In the genomic region with DNA sequence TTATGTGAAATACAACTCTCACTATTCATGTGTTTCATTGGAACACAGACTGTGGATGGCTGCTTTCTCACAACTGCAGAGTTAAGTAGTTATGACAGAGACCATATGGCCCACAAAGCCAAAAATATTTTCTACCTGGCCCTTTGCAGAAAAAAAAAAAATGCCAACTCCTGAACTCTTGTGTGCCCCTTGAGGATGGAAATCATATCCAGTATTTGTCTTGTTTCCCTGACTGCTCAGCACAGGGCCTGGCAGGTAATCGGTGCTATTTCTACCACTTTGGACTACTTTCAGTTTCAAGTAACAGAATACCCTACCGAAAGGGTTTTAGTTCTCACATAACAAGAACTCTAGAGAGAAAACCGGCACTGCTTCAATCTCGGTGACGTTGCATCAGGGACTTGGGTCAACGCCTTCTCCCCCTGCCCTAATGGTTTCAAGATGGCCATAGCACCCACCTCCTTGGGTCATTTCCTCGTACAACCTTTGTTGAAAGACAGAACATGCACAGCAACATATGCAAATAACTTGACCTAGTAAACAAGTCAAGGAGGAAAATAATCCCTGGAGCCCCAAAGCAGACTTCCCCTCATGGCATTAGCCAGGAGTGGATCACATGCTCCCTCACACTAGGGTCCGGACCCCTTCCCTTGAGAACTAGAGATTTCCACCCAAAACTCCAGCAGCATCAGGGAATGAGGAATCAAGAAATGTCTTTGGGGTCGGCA, we compare ENCODE assay signal across 8 cellular contexts. TPM values are rescaled to one million over a fixed set of nuclear protein-coding genes. Genes with fewer than 3 reads are reported as not detected.
DNase-seq lines count a peak whose midpoint lies in the region; ATAC-seq and TF ChIP-seq lines count a peak whose summit lies in the region.

No MANE protein-coding gene starts in this region.

- no peak overlapping the region for H3K27ac Mint-ChIP-seq in CD14-positive monocyte

- no peak overlapping the region for H3K9ac ChIP-seq in colonic mucosa (ENCODE audit: low read depth in 2 of 2, low read length in 2 of 2)

- peaks cover 0 to 5% (median 0%) of the 10 kb centered on the region in 7 donors for H3K9me3 Mint-ChIP-seq in CD14-positive monocyte

- no peaks in the 10 kb centered on the region for H3K9me3 ChIP-seq in colonic mucosa

- no peaks in the 10 kb centered on the region for H3K36me3 Mint-ChIP-seq in CD14-positive monocyte

- DNase-seq in GM13976 (ENCODE audit: low spot score) (peak; percentile 61), fibroblast of peridontal ligament (ENCODE audit: extremely low read depth) (peak; percentile 55), GDM1 (lab: John Stamatoyannopoulos, UW) (no peak), CD14-positive monocyte (ENCODE audit: low spot score) (no peak), NCI-H1694 (lab: John Stamatoyannopoulos, UW) (no peak), colonic mucosa (no peak)

- no peaks in the 10 kb centered on the region for H3K36me3 ChIP-seq in colonic mucosa

- no peaks in the 10 kb centered on the region for H3K4me1 Mint-ChIP-seq in CD14-positive monocyte

- H3K4me1 ChIP-seq in colonic mucosa: no peaks in the 10 kb centered on the region

- H3K27me3 ChIP-seq in colonic mucosa: no peaks in the 10 kb centered on the region

- H3K27ac ChIP-seq in colonic mucosa: no peak overlapping the region

- ATAC-seq in GM21447 (IDR thresholded peaks at IDR 0.05; ENCODE audit: unreplicated experiment) (peak; percentile 95), HG03469 (IDR thresholded peaks at IDR 0.05; ENCODE audit: unreplicated experiment) (peak; percentile 95)

- in situ Hi-C loops in GM13976 (cut with MboI; ENCODE audit: low sequenced_read_pairs, unreplicated experiment): no loop called here

- H3K4me3 ChIP-seq in colonic mucosa: no peak overlapping the region

- H3K27me3 Mint-ChIP-seq in CD14-positive monocyte (ENCODE audit: low read depth in 3 of 3): peaks cover 0 to 2% (median 0%) of the 10 kb centered on the region in 3 donors

- TF ChIP-seq CTCF in GM13976 (IDR thresholded peaks at IDR 0.05; ENCODE audit: borderline replicate concordance, control extremely low read depth, extremely low read depth, insufficient read depth, missing control alignments) (no peak), CD14-positive monocyte (IDR thresholded peaks at IDR 0.05) (no peak), colonic mucosa (IDR thresholded peaks at IDR 0.05) (no peak)

- intact Hi-C loops in CD14-positive monocyte (cut with micrococcal nuclease): no loop called here
- intact Hi-C loops in colonic mucosa (cut with DNase I): no loop called here

- no peak overlapping the region for H3K4me3 Mint-ChIP-seq in CD14-positive monocyte

RNA-seq across cellular contexts. Expression of a gene that starts 11.8 kb away (rescaled TPM):
- 1 to 10 TPM; 1.3 to 1.5 TPM for polyA plus RNA-seq in CD14-positive monocyte
- total RNA-seq in colonic mucosa: 10 to 100 TPM; 12.8 to 43.3 TPM

RNA-seq across cellular contexts. Expression of a gene that starts 52.9 kb away (rescaled TPM):
- 10 to 100 TPM; 26.3 to 54.6 TPM for polyA plus RNA-seq in CD14-positive monocyte
- total RNA-seq in colonic mucosa: 10 to 100 TPM; 23.4 to 30.5 TPM

Comparison
In these comparisons a context has a peak if more than half of its experiments do, and no peak if none do; other contexts are left out.
1. DNase-seq: peak in GM13976 (single experiment) and fibroblast of peridontal ligament (single experiment); none in GDM1 (single experiment), CD14-positive monocyte (single experiment), NCI-H1694 (single experiment) and colonic mucosa (single experiment).